Comparison of ENCODE assay signal across 10 cellular contexts in the genomic region with DNA sequence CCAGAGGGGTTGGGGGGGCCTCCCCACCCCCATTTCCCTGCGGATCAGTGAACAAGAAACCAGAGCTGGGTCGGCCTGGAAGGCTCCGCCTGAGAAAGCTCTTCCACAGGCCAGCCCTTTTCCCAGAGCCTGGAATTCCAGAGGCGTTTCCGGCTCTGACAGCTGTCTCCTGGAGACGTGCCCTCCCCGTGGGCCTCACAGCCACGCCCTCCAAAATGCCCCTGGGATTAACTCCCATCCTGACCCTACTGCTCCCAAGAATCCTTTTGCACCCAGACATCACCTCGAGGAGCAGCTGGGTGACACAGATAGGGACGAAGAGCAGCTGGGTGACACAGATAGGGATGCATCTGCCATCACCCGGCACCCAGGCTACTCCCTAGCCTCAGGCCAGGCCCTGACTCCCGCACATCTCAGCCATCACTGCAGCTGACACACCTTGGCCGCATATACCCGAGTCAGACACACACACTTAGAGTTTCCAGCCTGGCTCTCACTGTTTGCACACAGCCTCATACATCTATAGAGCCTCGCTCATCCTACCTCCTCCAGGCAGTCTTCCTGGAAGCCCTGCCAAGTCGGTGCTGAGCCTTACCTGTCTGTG. TPM values are rescaled to one million over a fixed set of nuclear protein-coding genes. Genes with fewer than 3 reads are reported as not detected.
DNase-seq lines count a peak whose midpoint lies in the region; ATAC-seq and TF ChIP-seq lines count a peak whose summit lies in the region.
"Had no signal": no experiment of that assay in that cellular context is flagged by ENCODE, and none has a peak within 500 bp of the region (broad histone marks: within the 10 kb centered on the region; RNA-seq: fewer than 3 reads in every experiment).

No MANE protein-coding gene starts in this region.

- H3K27ac ChIP-seq in ectodermal cell (ENCODE audit: insufficient read depth, low read depth, low read length, poor library complexity, severe bottlenecking) (peak overlapping the region; percentile 90), liver (ENCODE audit: low read depth in 1 of 2, low read length in 2 of 2) (peak overlapping the region; percentile 8 to 20), thyroid gland (peak overlapping the region in 2 of 3 donors; percentile 36 to 46)

- 33 to 36% methylated on average over 16 of the region's 16 CpGs for WGBS in ectodermal cell, 2 experiments
- WGBS in liver = 62% methylated on average over 16 of the region's 16 CpGs
- whole genome bisulfite sequencing in thyroid gland, 2 donors = 61 to 69% methylated on average over 6 to 11 of the region's 16 CpGs

- no peaks in the 10 kb centered on the region for H3K9me3 ChIP-seq in ectodermal cell (ENCODE audit: control insufficient read depth, low read length)
- H3K9me3 ChIP-seq in liver (ENCODE audit: control insufficient read depth in 4 of 4, low read length in 3 of 4) = no peaks in the 10 kb centered on the region
- no peaks in the 10 kb centered on the region for H3K9me3 ChIP-seq in thyroid gland

- no peak for TF ChIP-seq POLR2A in thyroid gland (IDR thresholded peaks at IDR 0.05)

- H3K4me1 ChIP-seq in ectodermal cell (ENCODE audit: control insufficient read depth, insufficient read depth, low read length) (peaks cover 42% of the 10 kb centered on the region), liver (ENCODE audit: control insufficient read depth in 4 of 4, insufficient read depth in 4 of 4, low read length in 3 of 4) (peaks cover 12 to 45% (median 35%) of the 10 kb centered on the region in 4 donors), thyroid gland (peaks cover 11 to 43% of the 10 kb centered on the region in 2 donors)

- H3K27me3 ChIP-seq in ectodermal cell (ENCODE audit: control insufficient read depth, insufficient read depth, low read length, poor library complexity, severe bottlenecking) = no peaks in the 10 kb centered on the region
- no peaks in the 10 kb centered on the region for H3K27me3 ChIP-seq in liver (ENCODE audit: control insufficient read depth in 4 of 4, insufficient read depth in 4 of 4, low read length in 3 of 4)
- H3K27me3 ChIP-seq in thyroid gland = no peaks in the 10 kb centered on the region

- intact Hi-C loops in thyroid gland (cut with DNase I) = no loop called here

- no peak for TF ChIP-seq RAD21 in liver (IDR thresholded peaks at IDR 0.05)

- no peak overlapping the region for H3K9ac ChIP-seq in liver (ENCODE audit: low read depth in 1 of 2, low read length in 2 of 2)

- no peaks in the 10 kb centered on the region for H3K36me3 ChIP-seq in ectodermal cell (ENCODE audit: control insufficient read depth, insufficient read depth, low read length)
- no peaks in the 10 kb centered on the region for H3K36me3 ChIP-seq in liver (ENCODE audit: control insufficient read depth in 4 of 4, insufficient read depth in 3 of 4, low read depth in 1 of 4, low read length in 3 of 4)
- no peaks in the 10 kb centered on the region for H3K36me3 ChIP-seq in thyroid gland

- H3K4me3 ChIP-seq in ectodermal cell (ENCODE audit: insufficient read depth, low read depth, low read length) (no peak overlapping the region), liver (ENCODE audit: low read depth in 1 of 3, low read length in 3 of 3) (no peak overlapping the region), thyroid gland (replicated peaks in 1 of 3) (no peak overlapping the region)

- TF ChIP-seq CTCF in liver (IDR thresholded peaks at IDR 0.05; ENCODE audit: low read depth, low read length, missing input control) (no peak), thyroid gland (IDR thresholded peaks at IDR 0.05) (no peak)

- ATAC-seq in HG02623 (IDR thresholded peaks at IDR 0.05; ENCODE audit: unreplicated experiment) (no peak), GM21786 (IDR thresholded peaks at IDR 0.05; ENCODE audit: unreplicated experiment) (no peak)

- DNase-seq in NCI-H2171 treated with DMSO at 0.1 percent for 48 hours (lab: John Stamatoyannopoulos, UW) (peak; percentile 86), thyroid gland (no peak), NCI-H1417 (lab: John Stamatoyannopoulos, UW) (no peak), NCI-H748 (lab: John Stamatoyannopoulos, UW; ENCODE audit: unreplicated experiment) (no peak)
- DNase-seq: activated gamma-delta T cell, KG1 had no signal

TF ChIP-seq in liver, 16 proteins besides CTCF, POLR2A, EP300 and RAD21:
- peak; percentile 77 for TF ChIP-seq NR2F2 (IDR thresholded peaks at IDR 0.05)
- no peak for TF ChIP-seq HNF4A (conservative IDR thresholded peaks at IDR 0.05)
- TF ChIP-seq, protein P1, sequence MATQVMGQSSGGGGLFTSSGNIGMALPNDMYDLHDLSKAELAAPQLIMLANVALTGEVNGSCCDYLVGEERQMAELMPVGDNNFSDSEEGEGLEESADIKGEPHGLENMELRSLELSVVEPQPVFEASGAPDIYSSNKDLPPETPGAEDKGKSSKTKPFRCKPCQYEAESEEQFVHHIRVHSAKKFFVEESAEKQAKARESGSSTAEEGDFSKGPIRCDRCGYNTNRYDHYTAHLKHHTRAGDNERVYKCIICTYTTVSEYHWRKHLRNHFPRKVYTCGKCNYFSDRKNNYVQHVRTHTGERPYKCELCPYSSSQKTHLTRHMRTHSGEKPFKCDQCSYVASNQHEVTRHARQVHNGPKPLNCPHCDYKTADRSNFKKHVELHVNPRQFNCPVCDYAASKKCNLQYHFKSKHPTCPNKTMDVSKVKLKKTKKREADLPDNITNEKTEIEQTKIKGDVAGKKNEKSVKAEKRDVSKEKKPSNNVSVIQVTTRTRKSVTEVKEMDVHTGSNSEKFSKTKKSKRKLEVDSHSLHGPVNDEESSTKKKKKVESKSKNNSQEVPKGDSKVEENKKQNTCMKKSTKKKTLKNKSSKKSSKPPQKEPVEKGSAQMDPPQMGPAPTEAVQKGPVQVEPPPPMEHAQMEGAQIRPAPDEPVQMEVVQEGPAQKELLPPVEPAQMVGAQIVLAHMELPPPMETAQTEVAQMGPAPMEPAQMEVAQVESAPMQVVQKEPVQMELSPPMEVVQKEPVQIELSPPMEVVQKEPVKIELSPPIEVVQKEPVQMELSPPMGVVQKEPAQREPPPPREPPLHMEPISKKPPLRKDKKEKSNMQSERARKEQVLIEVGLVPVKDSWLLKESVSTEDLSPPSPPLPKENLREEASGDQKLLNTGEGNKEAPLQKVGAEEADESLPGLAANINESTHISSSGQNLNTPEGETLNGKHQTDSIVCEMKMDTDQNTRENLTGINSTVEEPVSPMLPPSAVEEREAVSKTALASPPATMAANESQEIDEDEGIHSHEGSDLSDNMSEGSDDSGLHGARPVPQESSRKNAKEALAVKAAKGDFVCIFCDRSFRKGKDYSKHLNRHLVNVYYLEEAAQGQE (IDR thresholded peaks at IDR 0.05) = peak; percentile 48
- peak in 1 of 2 donors; percentile 9 for TF ChIP-seq RXRA (IDR thresholded peaks at IDR 0.05)
- TF ChIP-seq FOXA1 (IDR thresholded peaks at IDR 0.05) = no peak

RNA-seq across cellular contexts. Expression of a gene that starts 7.6 kb away (rescaled TPM):
- polyA plus RNA-seq in ectodermal cell (2013, experiment 1 of 4) = 12.9 TPM
- 13.4 TPM for polyA plus RNA-seq in ectodermal cell (2013, experiment 2 of 4)
- 12.9 TPM for polyA plus RNA-seq in ectodermal cell (2013, experiment 3 of 4)
- polyA plus RNA-seq in ectodermal cell (2013, experiment 4 of 4) = 13.3 TPM
- 10 to 100 TPM; 10.2 to 18.8 TPM for total RNA-seq in liver
- 10 to 100 TPM; 43.6 to 66.6 TPM for polyA plus RNA-seq in liver
- total RNA-seq in thyroid gland = 10 to 100 TPM; 15.7 to 23.3 (median 18.3) TPM

RNA-seq across cellular contexts. Expression of a gene that starts 27.2 kb away (rescaled TPM):
- not detected for polyA plus RNA-seq in ectodermal cell (2013, experiment 1 of 4)
- polyA plus RNA-seq in ectodermal cell (2013, experiment 2 of 4) = not detected
- not detected for polyA plus RNA-seq in ectodermal cell (2013, experiment 3 of 4)
- not detected for polyA plus RNA-seq in ectodermal cell (2013, experiment 4 of 4)
- total RNA-seq in liver (1 to 10 TPM in 1 of 2 donors, under 1 TPM in 1; 0.33 to 3.4 TPM), thyroid gland (not detected)
- polyA plus RNA-seq in liver = 1 to 10 TPM in 1 of 2 donors, under 1 TPM in 1; 0.81 to 2.3 TPM

RNA-seq across cellular contexts. Expression of a gene that starts 33.4 kb away (rescaled TPM):
- 2.9 TPM for polyA plus RNA-seq in ectodermal cell (2013, experiment 1 of 4)
- 2.9 TPM for polyA plus RNA-seq in ectodermal cell (2013, experiment 2 of 4)
- polyA plus RNA-seq in ectodermal cell (2013, experiment 3 of 4) = 3.4 TPM
- polyA plus RNA-seq in ectodermal cell (2013, experiment 4 of 4) = 3.8 TPM
- total RNA-seq in liver (1 to 10 TPM; 7.8 to 8.9 TPM), thyroid gland (10 to 100 TPM in 3 of 4 donors, 1 to 10 TPM in 1; 6.5 to 17.3 (median 11.0) TPM)
- polyA plus RNA-seq in liver = 10 to 100 TPM in 1 of 2 donors, 1 to 10 TPM in 1; 7.9 to 14.0 TPM

RNA-seq across cellular contexts. Expression of a gene that starts 56.0 kb away (rescaled TPM):
- polyA plus RNA-seq in ectodermal cell (2013, experiment 1 of 4) = 64.5 TPM
- polyA plus RNA-seq in ectodermal cell (2013, experiment 2 of 4) = 66.6 TPM
- polyA plus RNA-seq in ectodermal cell (2013, experiment 3 of 4) = 51.9 TPM
- polyA plus RNA-seq in ectodermal cell (2013, experiment 4 of 4) = 56.1 TPM
- total RNA-seq in liver (10 to 100 TPM; 17.4 to 26.4 TPM), thyroid gland (10 to 100 TPM; 46.2 to 90.5 (median 60.4) TPM)
- 10 to 100 TPM; 15.1 to 18.2 TPM for polyA plus RNA-seq in liver

Comparison
In these comparisons a context has a peak if more than half of its experiments do, and no peak if none do; other contexts are left out.
1. H3K27ac ChIP-seq: peak in every context shown above with its lines; median percentile 90 in ectodermal cell; 41 in thyroid gland; 14 in liver.